22 cellular contexts compared by ENCODE assay signal in the genomic region with DNA sequence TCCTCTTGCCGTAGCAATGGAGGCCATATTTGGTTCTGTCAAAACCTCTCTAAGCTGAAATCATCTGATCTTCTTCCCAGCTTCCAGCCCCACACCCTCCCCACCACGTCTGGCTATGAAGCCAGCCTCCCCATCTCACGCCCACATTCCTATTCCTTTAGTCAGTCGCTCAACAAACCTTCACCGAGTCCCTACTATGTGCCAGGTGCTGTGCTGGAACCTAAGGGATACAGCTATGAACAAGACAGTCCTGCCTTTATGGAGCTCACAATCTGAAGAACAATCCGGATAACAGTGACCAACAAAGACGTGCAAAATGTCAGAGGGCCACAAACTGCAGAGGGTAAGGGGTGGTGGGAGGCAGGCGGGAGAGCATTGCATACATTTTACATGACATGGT. TPM values are rescaled to one million over a fixed set of nuclear protein-coding genes. Genes with fewer than 3 reads are reported as not detected.
"Had no signal": no experiment of that assay in that cellular context is flagged by ENCODE, and none has a peak within 500 bp of the region (broad histone marks: within the 10 kb centered on the region; RNA-seq: fewer than 3 reads in every experiment).

No MANE protein-coding gene starts in this region.

- H3K4me3 ChIP-seq: left ventricle myocardium inferior, mucosa of descending colon, prostate gland, spleen, thyroid gland had no signal

- H3K36me3 Mint-ChIP-seq: activated CD4-positive, alpha-beta memory T cell treated with anti-CD3 and anti-CD28 coated beads for 36 hours had no signal

- H3K27ac Mint-ChIP-seq: activated CD4-positive, alpha-beta memory T cell treated with anti-CD3 and anti-CD28 coated beads for 36 hours; activated naive CD8-positive, alpha-beta T cell treated with anti-CD3 and anti-CD28 coated beads, Interleukin-2, amount 50 U/mL, for 24 hours; activated T-helper 1 cell treated with anti-CD3 and anti-CD28 coated beads, Interleukin-12 subunit alpha, Interleukin-12 subunit beta, Interleukin-2, Interleukin-4 antibody, amounts not matched to agents 30 ng/mL and 10 ng/mL and 1 ng/mL, durations not matched to agents 14 hours and 24 hours and 36 hours; nephron progenitor cell; stimulated activated naive CD8-positive, alpha-beta T cell treated with anti-CD3 and anti-CD28 coated beads, Interleukin-15, Interleukin-2, amounts not matched to agents 100 ng/mL and 50 ng/mL, for 24 hours; T-helper 17 cell had no signal

- H3K4me3 Mint-ChIP-seq: activated CD4-positive, alpha-beta memory T cell treated with anti-CD3 and anti-CD28 coated beads for 36 hours; activated naive CD8-positive, alpha-beta T cell treated with anti-CD3 and anti-CD28 coated beads, Interleukin-2, amount 50 U/mL, for 24 hours; activated T-helper 1 cell treated with anti-CD3 and anti-CD28 coated beads, Interleukin-12 subunit alpha, Interleukin-12 subunit beta, Interleukin-2, Interleukin-4 antibody, amounts not matched to agents 30 ng/mL and 10 ng/mL and 1 ng/mL, durations not matched to agents 14 hours and 24 hours and 36 hours; brain; nephron progenitor cell; stimulated activated naive CD8-positive, alpha-beta T cell treated with anti-CD3 and anti-CD28 coated beads, Interleukin-15, Interleukin-2, amounts not matched to agents 100 ng/mL and 50 ng/mL, for 24 hours; T-helper 17 cell had no signal

- H3K36me3 ChIP-seq: left ventricle myocardium inferior, prostate gland, spleen, thyroid gland had no signal

- H3K27me3 Mint-ChIP-seq: activated CD4-positive, alpha-beta memory T cell treated with anti-CD3 and anti-CD28 coated beads for 36 hours; stimulated activated naive CD8-positive, alpha-beta T cell treated with anti-CD3 and anti-CD28 coated beads, Interleukin-15, Interleukin-2, amounts not matched to agents 100 ng/mL and 50 ng/mL, for 24 hours had no signal

- ATAC-seq: activated naive CD8-positive, alpha-beta T cell treated with anti-CD3 and anti-CD28 coated beads, Interleukin-2, amount 50 U/mL, for 24 hours; T-helper 17 cell had no signal

- DNase-seq: activated CD4-positive, alpha-beta memory T cell treated with anti-CD3 and anti-CD28 coated beads for 36 hours; activated CD4-positive, alpha-beta T cell treated with anti-CD3 and anti-CD28 coated beads for 48 hours; activated gamma-delta T cell; activated naive CD4-positive, alpha-beta T cell treated with anti-CD3 and anti-CD28 coated beads, Interleukin-2, amount 50 U/mL, for 16 hours; activated naive CD8-positive, alpha-beta T cell treated with anti-CD3 and anti-CD28 coated beads, Interleukin-2, amount 50 U/mL, for 24 hours; activated T-cell treated with anti-CD3 and anti-CD28 coated beads for 4 hours; caudate nucleus; dermis blood vessel endothelial cell; effector CD8-positive, alpha-beta T cell; left ventricle myocardium inferior; mucosa of descending colon; nephron progenitor cell; spleen; stimulated activated CD4-positive, alpha-beta T cell treated with anti-CD3 and anti-CD28 coated beads, Interleukin-4, amount 100 ng/mL, for 4 hours; substantia nigra; T-helper 17 cell; thyroid gland had no signal

- H3K9me3 ChIP-seq: mucosa of descending colon, prostate gland, thyroid gland had no signal

- H3K27me3 ChIP-seq: foreskin keratinocyte, spleen, thyroid gland had no signal

- H3K27ac ChIP-seq: foreskin keratinocyte, left ventricle myocardium inferior, spleen, thyroid gland had no signal

- H3K9me3 Mint-ChIP-seq: activated T-helper 1 cell treated with anti-CD3 and anti-CD28 coated beads, Interleukin-12 subunit alpha, Interleukin-12 subunit beta, Interleukin-2, Interleukin-4 antibody, amounts not matched to agents 30 ng/mL and 10 ng/mL and 1 ng/mL, durations not matched to agents 14 hours and 24 hours and 36 hours; stimulated activated naive CD8-positive, alpha-beta T cell treated with anti-CD3 and anti-CD28 coated beads, Interleukin-15, Interleukin-2, amounts not matched to agents 100 ng/mL and 50 ng/mL, for 24 hours had no signal

- H3K4me1 ChIP-seq: foreskin keratinocyte, left ventricle myocardium inferior, prostate gland had no signal

RNA-seq across cellular contexts. Expression of gene SMAD6, which starts 31.8 kb away (rescaled TPM):
- total RNA-seq: foreskin keratinocyte had no signal
